14 cellular contexts compared by ENCODE assay signal in the genomic region with DNA sequence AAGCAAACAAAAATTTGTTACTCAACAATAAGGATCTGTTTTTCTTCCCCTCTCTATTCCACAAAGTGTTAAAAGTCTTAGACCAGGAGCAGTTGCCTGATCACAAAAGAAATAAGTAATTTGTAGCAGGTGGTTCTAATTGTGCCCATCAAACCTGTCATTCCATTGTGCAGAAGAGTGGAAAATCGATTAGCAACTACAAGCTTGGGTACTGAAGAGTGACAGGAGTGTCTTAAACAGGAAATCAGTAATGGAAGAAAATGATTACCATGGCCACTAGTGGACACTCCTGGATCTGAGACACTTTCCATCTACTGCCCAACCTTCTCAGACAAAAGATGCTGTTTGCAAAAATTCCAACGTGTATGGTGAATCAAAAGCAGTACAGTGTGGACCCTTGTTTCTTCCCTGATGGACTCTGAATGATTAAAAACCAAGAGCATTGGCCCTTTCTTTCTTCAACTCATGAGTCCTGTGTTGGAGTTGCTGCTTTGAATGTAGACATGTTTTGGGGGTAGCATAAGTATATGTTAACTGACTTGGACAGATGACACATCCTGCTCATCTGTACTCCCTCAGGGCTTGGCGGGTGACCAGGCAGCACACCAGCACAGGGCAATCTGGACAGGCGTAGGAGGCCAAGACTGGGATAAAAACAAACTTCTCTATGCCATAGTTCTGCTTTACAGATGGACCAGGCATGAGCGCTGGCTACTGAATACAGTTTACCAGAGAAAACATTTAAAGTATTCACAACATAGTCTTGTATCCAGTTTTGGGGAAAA. TPM values are rescaled to one million over a fixed set of nuclear protein-coding genes. Genes with fewer than 3 reads are reported as not detected.
DNase-seq lines count a peak whose midpoint lies in the region; ATAC-seq and TF ChIP-seq lines count a peak whose summit lies in the region.
"Had no signal": no experiment of that assay in that cellular context is flagged by ENCODE, and none has a peak within 500 bp of the region (broad histone marks: within the 10 kb centered on the region; RNA-seq: fewer than 3 reads in every experiment).

No MANE protein-coding gene starts in this region.

- H3K4me3 ChIP-seq in IMR-90 (ENCODE audit: insufficient read depth, low read depth, low read length) = no peak overlapping the region
- no peak overlapping the region for H3K4me3 ChIP-seq in adipocyte (ENCODE audit: low read length)
- H3K4me3 ChIP-seq: pancreas had no signal

- no peak overlapping the region for H4K91ac ChIP-seq in IMR-90 (ENCODE audit: insufficient read depth, low read depth, low read length)

- H3K4me2 ChIP-seq in IMR-90 (ENCODE audit: low read depth, low read length) = no peak overlapping the region

- no peak overlapping the region for H3K14ac ChIP-seq in IMR-90 (replicated peaks; ENCODE audit: low read depth, low read length)

- no peak overlapping the region for H2AFZ ChIP-seq in IMR-90 (replicated peaks; ENCODE audit: low read length, poor library complexity)

- H3K9me1 ChIP-seq in IMR-90 (ENCODE audit: insufficient read depth, low read length) = no peaks in the 10 kb centered on the region

- no peaks in the 10 kb centered on the region for H3K36me3 ChIP-seq in IMR-90 (ENCODE audit: control insufficient read depth, insufficient read depth, low read length)
- peaks cover 39% of the 10 kb centered on the region for H3K36me3 ChIP-seq in adipocyte (ENCODE audit: control insufficient read depth, insufficient read depth, low read length, severe bottlenecking)
- H3K36me3 ChIP-seq: pancreas had no signal

- intact Hi-C loops in IMR-90 (cut with micrococcal nuclease) = no loop called here

- H2BK20ac ChIP-seq in IMR-90 (ENCODE audit: low read depth, low read length) = no peak overlapping the region

- H3K56ac ChIP-seq in IMR-90 (ENCODE audit: extremely low read depth, insufficient read depth, low read length) = no peak overlapping the region

- dilution Hi-C loops in IMR-90 (cut with HindIII; ENCODE audit: low sequenced_read_pairs, unreplicated experiment) = no loop called here

- H3K4ac ChIP-seq in IMR-90 (ENCODE audit: low read depth, low read length) = no peak overlapping the region

- H3K23ac ChIP-seq in IMR-90 (ENCODE audit: low read depth, low read length) = no peak overlapping the region

- no CpG with 5 or more reads among the region's 5 CpGs for WGBS in IMR-90 (ENCODE audit: extremely low coverage in 2 of 2, insufficient read length in 1 of 2), 2 experiments

- H2BK120ac ChIP-seq in IMR-90 (ENCODE audit: low read depth, low read length) = no peak overlapping the region

- H3K9me3 ChIP-seq in IMR-90 (ENCODE audit: control insufficient read depth, insufficient read depth, low read length) = no peaks in the 10 kb centered on the region
- no peaks in the 10 kb centered on the region for H3K9me3 ChIP-seq in adipocyte (ENCODE audit: control insufficient read depth, low read length)
- H3K9me3 ChIP-seq: pancreas had no signal

- no peak for TF ChIP-seq CTCF in IMR-90 (conservative IDR thresholded peaks at IDR 0.05; ENCODE audit: low read depth, low read length)

- H3K9ac ChIP-seq in IMR-90 (ENCODE audit: low read depth, low read length) (no peak overlapping the region), adipocyte (ENCODE audit: low read length) (no peak overlapping the region)

- H3K4me1 ChIP-seq in IMR-90 (ENCODE audit: control insufficient read depth, insufficient read depth, low read length) (no peaks in the 10 kb centered on the region), adipocyte (ENCODE audit: control insufficient read depth, insufficient read depth, low read length) (no peaks in the 10 kb centered on the region)
- H3K4me1 ChIP-seq: pancreas had no signal

- no peak for TF ChIP-seq RAD21 in IMR-90 (IDR thresholded peaks at IDR 0.05; ENCODE audit: low read length)

- H3K18ac ChIP-seq in IMR-90 (ENCODE audit: low read depth, low read length) = no peak overlapping the region

- no peak for TF ChIP-seq POLR2A in IMR-90 (IDR thresholded peaks at IDR 0.05; ENCODE audit: low read depth, low read length)

- BruUV-seq in IMR-90 (replicated peaks; lab: Mats Ljungman, UMichigan) = no TSS peak

- no peaks in the 10 kb centered on the region for H4K20me1 ChIP-seq in IMR-90 (ENCODE audit: insufficient read depth, low read length)

- DNase-seq in COR-L47 (lab: John Stamatoyannopoulos, UW) = peak; percentile 11
- DNase-seq in IMR-90 = peak; percentile 13
- DNase-seq in adipocyte (ENCODE audit: low read depth) = peak; percentile 59
- peak; percentile 18 for DNase-seq in kidney tubule cell (ENCODE audit: low spot score)
- DNase-seq in NCI-H2107 (lab: John Stamatoyannopoulos, UW) = no peak
- DNase-seq in Kasumi-1 (lab: John Stamatoyannopoulos, UW) = no peak
- DNase-seq in KBM-7 = no peak
- DNase-seq: activated CD4-positive, alpha-beta T cell treated with anti-CD3 and anti-CD28 coated beads, Interleukin-2, amount 50 U/mL, for 48 hours; activated naive CD4-positive, alpha-beta T cell treated with anti-CD3 and anti-CD28 coated beads for 36 hours; GDM1; NCI-H1105 treated with DMSO at 0.1 percent for 48 hours; pancreas; stimulated activated CD4-positive, alpha-beta T cell treated with anti-CD3 and anti-CD28 coated beads, Interleukin-1b, Interleukin-23, amount 100 ng/mL, for 48 hours had no signal

- H3K27ac ChIP-seq in IMR-90 (ENCODE audit: insufficient read depth, low read length) = no peak overlapping the region
- H3K27ac ChIP-seq: pancreas had no signal

- H4K8ac ChIP-seq in IMR-90 (ENCODE audit: low read depth in 2 of 2, low read length in 2 of 2) = no peak overlapping the region

- H2BK15ac ChIP-seq in IMR-90 (ENCODE audit: low read depth, low read length) = no peak overlapping the region

- POLR2A ChIA-PET in IMR-90 (lab: Charles Lee; ENCODE audit: unreplicated experiment) = no interaction called here

- no peak overlapping the region for H2BK5ac ChIP-seq in IMR-90 (ENCODE audit: low read depth, low read length, poor library complexity, severe bottlenecking)

- no peaks in the 10 kb centered on the region for H3K79me1 ChIP-seq in IMR-90 (ENCODE audit: low read depth in 1 of 2, low read length in 2 of 2)

- ATAC-seq in IMR-90 (ENCODE audit: low read depth) = 0 out of 2 replicates have a peak, but pooled peaks have one; percentile 14
- ATAC-seq in GM18511 (IDR thresholded peaks at IDR 0.05; ENCODE audit: unreplicated experiment) = no peak
- ATAC-seq: pancreas had no signal

- in situ Hi-C loops in IMR-90 (cut with MboI; ENCODE audit: low sequenced_read_pairs) (no loop called here), KBM-7 (cut with MboI; ENCODE audit: low pct_unique_long_range_greater_than_20kb, low sequenced_read_pairs) (no loop called here)

- H4K5ac ChIP-seq in IMR-90 (ENCODE audit: low read depth, low read length) = no peak overlapping the region

- H3K27me3 ChIP-seq in IMR-90 (ENCODE audit: control insufficient read depth, insufficient read depth, low read length) = peaks cover 2% of the 10 kb centered on the region; the same call in 1 of the 2 replicates
- no peaks in the 10 kb centered on the region for H3K27me3 ChIP-seq in adipocyte (replicated peaks; ENCODE audit: control insufficient read depth, insufficient read depth, low read length)
- H3K27me3 ChIP-seq: pancreas had no signal

- CTCF ChIA-PET in IMR-90 (lab: Yijun Ruan, JAX) = interaction anchor here (0.6 kb wide), 1 partner anchor 43 kb away, joined by 3 read pairs; no protein-coding TSS in a partner anchor

- no peak overlapping the region for H2AK9ac ChIP-seq in IMR-90 (replicated peaks; ENCODE audit: low read depth, low read length, poor library complexity)

- H2AK5ac ChIP-seq in IMR-90 (ENCODE audit: low read depth, low read length) = no peak overlapping the region

TF ChIP-seq in IMR-90, 13 proteins besides CTCF, POLR2A, EP300 and RAD21:
- TF ChIP-seq RFX5 (IDR thresholded peaks at IDR 0.05; ENCODE audit: low read depth, low read length) (no peak), USF2 (IDR thresholded peaks at IDR 0.05; ENCODE audit: low read depth, low read length) (no peak), CEBPB (IDR thresholded peaks at IDR 0.05; ENCODE audit: low read depth, low read length) (no peak), MXI1 (IDR thresholded peaks at IDR 0.05; ENCODE audit: borderline replicate concordance, low read depth, low read length) (no peak), MAFK (IDR thresholded peaks at IDR 0.05; ENCODE audit: low read depth, low read length) (no peak), FOS (IDR thresholded peaks at IDR 0.05; ENCODE audit: low read depth, low read length) (no peak)

RNA-seq across cellular contexts. Expression of gene PLA2R1, which starts 51.9 kb away (rescaled TPM):
- total RNA-seq in IMR-90 (2012; rRNA removed) = 0.28 and 0.54 TPM in 2 replicates
- polyA plus RNA-seq in IMR-90 (2012; rRNA removed) = 0.24 and 0.43 TPM in 2 replicates
- polyA plus RNA-seq in IMR-90 (2012; cell fraction: cytosol; rRNA removed) = 0.16 and 0.19 TPM in 2 replicates
- 0.17 and 1.6 TPM in 2 replicates for polyA plus RNA-seq in IMR-90 (2012; cell fraction: nucleus; rRNA removed; ENCODE audit: low replicate concordance)
- total RNA-seq: activated naive CD4-positive, alpha-beta T cell treated with anti-CD3 and anti-CD28 coated beads for 36 hours had no signal

Comparison
In these comparisons a context has a peak if more than half of its experiments do, and no peak if none do; other contexts are left out.
1. DNase-seq: peak in COR-L47 (single experiment), IMR-90 (single experiment), adipocyte (single experiment) and kidney tubule cell (single experiment); none in NCI-H2107 (single experiment), Kasumi-1 (0 of 2) and KBM-7 (single experiment).